ENCODE assay signal across 29 cellular contexts in the genomic region with DNA sequence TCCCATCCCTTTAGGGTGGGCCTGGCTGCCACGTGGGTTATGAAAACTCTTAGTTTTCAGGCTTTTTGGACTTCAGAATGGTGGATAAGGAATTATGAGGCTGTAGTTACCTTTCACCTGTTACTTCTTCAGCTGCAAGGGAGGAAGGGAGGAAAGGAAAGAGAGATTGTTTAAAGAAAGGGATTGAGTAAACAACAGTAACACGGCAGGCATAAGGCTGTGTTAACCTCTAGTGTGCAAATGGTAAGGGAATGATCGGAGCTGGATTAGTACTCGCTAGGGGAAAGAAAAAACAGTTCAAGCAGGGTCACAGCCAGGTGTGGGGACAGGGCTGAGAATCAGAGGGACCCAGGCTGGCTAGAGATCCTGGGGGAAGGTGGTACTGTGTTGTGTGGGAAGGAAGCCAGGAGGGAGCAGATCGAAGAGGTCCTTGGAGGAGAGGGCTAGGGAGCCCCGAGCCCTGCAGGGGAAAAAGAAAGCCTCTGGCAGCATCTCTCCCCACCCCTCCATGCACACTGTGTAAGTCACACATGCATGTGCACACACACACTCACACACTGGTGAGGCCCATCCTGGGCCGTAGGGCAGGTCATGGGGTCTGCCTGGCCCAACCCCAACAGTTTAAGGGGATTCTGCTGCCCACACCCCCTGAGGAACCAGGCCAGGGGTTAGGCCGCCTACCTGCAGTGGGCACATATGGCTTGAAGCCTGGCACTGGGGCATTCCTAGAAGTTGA. TPM values are rescaled to one million over a fixed set of nuclear protein-coding genes. Genes with fewer than 3 reads are reported as not detected.
"Had no signal": no experiment of that assay in that cellular context is flagged by ENCODE, and none has a peak within 500 bp of the region (broad histone marks: within the 10 kb centered on the region; RNA-seq: fewer than 3 reads in every experiment).

No MANE protein-coding gene starts in this region.

- H3K36me3 Mint-ChIP-seq: natural killer cell; stimulated activated effector memory CD8-positive, alpha-beta T cell treated with anti-CD3 and anti-CD28 coated beads, Interleukin-12 subunit alpha, Interleukin-12 subunit beta, amount 100 ng/mL, for 72 hours had no signal

- H3K4me1 ChIP-seq: colonic mucosa, neural progenitor cell, prostate gland, testis had no signal

- H3K27ac ChIP-seq: colonic mucosa, epithelial cell of prostate, gastrocnemius medialis, lower lobe of right lung, neural progenitor cell, prostate gland, right atrium auricular region, sigmoid colon, stomach, testis, tibial artery had no signal

- H3K27me3 Mint-ChIP-seq: type B pancreatic cell had no signal

- H3K9me3 ChIP-seq: colonic mucosa, gastrocnemius medialis, lower lobe of right lung, prostate gland, right atrium auricular region, sigmoid colon, stomach, testis, tibial artery had no signal

- DNase-seq: colonic mucosa; effector CD8-positive, alpha-beta T cell; endodermal cell; foreskin fibroblast; gastrocnemius medialis; head of caudate nucleus; left cardiac atrium; left ventricle myocardium superior; lower lobe of right lung; natural killer cell; nucleus accumbens; sigmoid colon; stimulated activated CD4-positive, alpha-beta T cell treated with anti-CD3 and anti-CD28 coated beads, Interleukin-2, amount 100 ng/mL, for 24 hours; stimulated activated CD4-positive, alpha-beta T cell treated with anti-CD3 and anti-CD28 coated beads, Interleukin-4, amount 100 ng/mL, for 24 hours; stimulated activated naive CD4-positive, alpha-beta T cell treated with Interleukin-2 at 50 U/mL for 16 hours; stomach; testis; tibial artery had no signal

- H3K36me3 ChIP-seq: colonic mucosa, gastrocnemius medialis, neural progenitor cell, prostate gland, right atrium auricular region had no signal

- H3K4me3 ChIP-seq: colonic mucosa, gastrocnemius medialis, lower lobe of right lung, neural progenitor cell, prostate gland, right atrium auricular region, sigmoid colon, stomach, testis, tibial artery had no signal

- H3K4me3 Mint-ChIP-seq: dendritic cell treated with granulocyte-macrophage colony-stimulating factor and Interleukin-4, amounts not matched to agents 40 ng/mL and 50 ng/mL, for 4 days; endodermal cell; natural killer cell; neural progenitor cell; stimulated activated effector memory CD8-positive, alpha-beta T cell treated with anti-CD3 and anti-CD28 coated beads, Interleukin-12 subunit alpha, Interleukin-12 subunit beta, amount 100 ng/mL, for 72 hours; type B pancreatic cell had no signal

- H3K9me3 Mint-ChIP-seq: dendritic cell treated with granulocyte-macrophage colony-stimulating factor and Interleukin-4, amounts not matched to agents 40 ng/mL and 50 ng/mL, for 4 days; endodermal cell; natural killer cell; neural progenitor cell; stimulated activated effector memory CD8-positive, alpha-beta T cell treated with anti-CD3 and anti-CD28 coated beads, Interleukin-12 subunit alpha, Interleukin-12 subunit beta, amount 100 ng/mL, for 72 hours; type B pancreatic cell had no signal

- H3K4me2 ChIP-seq: neural progenitor cell had no signal

- H2AFZ ChIP-seq: neural progenitor cell had no signal

- H3K27me3 ChIP-seq: colonic mucosa, gastrocnemius medialis, neural progenitor cell, right atrium auricular region, sigmoid colon, stomach, testis, tibial artery had no signal

- H3K27ac Mint-ChIP-seq: dendritic cell treated with granulocyte-macrophage colony-stimulating factor and Interleukin-4, amounts not matched to agents 40 ng/mL and 50 ng/mL, for 4 days; endodermal cell; natural killer cell; neural progenitor cell; stimulated activated effector memory CD8-positive, alpha-beta T cell treated with anti-CD3 and anti-CD28 coated beads, Interleukin-12 subunit alpha, Interleukin-12 subunit beta, amount 100 ng/mL, for 72 hours; type B pancreatic cell had no signal

RNA-seq across cellular contexts. Expression of a gene that starts 49.7 kb away (rescaled TPM):
- total RNA-seq: chondrocyte, endodermal cell, glomerular endothelial cell, kidney epithelial cell, osteocyte had no signal
